Comparison of ENCODE assay signal across 17 cellular contexts in the genomic region with DNA sequence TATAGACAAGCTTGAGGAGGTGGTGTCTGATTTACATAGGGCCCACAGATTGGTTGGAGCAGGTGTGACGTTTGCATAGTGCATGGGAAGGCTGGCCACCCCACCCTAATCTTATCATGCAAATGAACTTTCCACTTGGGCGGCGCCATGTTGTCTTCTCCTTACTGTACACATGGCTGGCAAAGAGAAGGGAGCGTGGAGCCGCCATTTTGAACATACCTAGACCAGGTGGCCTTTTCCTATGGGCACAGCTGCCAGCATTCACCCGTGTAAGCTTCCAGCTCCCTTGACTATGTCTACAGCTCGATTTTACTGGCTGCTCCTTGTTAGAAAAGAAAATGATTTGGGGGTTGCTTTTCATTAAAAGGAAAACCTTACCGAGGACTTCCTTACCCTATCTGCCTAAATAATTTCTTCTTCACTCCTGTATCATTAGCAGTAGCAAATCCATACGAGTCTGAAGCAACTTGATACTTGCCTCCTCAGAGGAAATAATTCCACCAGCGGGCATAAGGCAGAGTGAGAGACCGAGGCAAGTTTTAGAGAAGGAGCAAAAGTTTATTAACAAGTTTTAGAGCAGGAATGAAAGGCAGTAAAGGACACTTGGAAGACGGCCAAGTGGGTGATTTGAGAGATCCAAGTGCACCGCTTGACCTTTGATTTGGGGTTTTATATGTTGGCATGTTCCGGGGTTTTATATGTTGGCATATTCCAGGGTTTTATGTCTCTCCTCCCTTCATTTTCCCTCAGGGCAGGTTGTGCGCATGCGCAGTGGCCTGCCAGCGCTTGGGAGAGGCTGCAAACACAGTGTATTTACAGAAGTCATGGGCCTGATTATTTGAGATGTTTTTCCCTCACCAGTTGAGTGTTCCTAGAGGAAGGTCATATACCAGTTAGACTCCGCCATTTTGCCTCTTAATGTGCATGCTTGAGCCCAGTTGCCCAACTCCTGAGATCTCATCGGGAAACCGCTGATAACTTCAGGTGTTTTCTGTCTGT.
DNase-seq lines count a peak whose midpoint lies in the region; ATAC-seq, FAIRE-seq and TF ChIP-seq lines count a peak whose summit lies in the region.
"Had no signal": no experiment of that assay in that cellular context is flagged by ENCODE, and none has a peak within 500 bp of the region (broad histone marks: within the 10 kb centered on the region; RNA-seq: fewer than 3 reads in every experiment).

No MANE protein-coding gene starts in this region.

- CTCF ChIA-PET in K562 (lab: Yijun Ruan, JAX; ENCODE audit: low intra/inter-chr PET ratio), result no interaction called here

- H3K36me3 ChIP-seq in K562 (ENCODE audit: control insufficient read depth, insufficient read depth, low read length), result peaks cover 6% of the 10 kb centered on the region; the same call in 1 of the 3 replicates
- no peaks in the 10 kb centered on the region for H3K36me3 ChIP-seq in gastrocnemius medialis

- peak overlapping the region; percentile 56 for H2AFZ ChIP-seq in K562 (ENCODE audit: low read depth, low read length)

- 38% methylated on average over 19 of the region's 20 CpGs for WGBS in K562 (ENCODE audit: insufficient coverage, low coverage, missing lambda C conversion rate)

- no peaks in the 10 kb centered on the region; a peak in 1 of 5 replicates for H3K27me3 ChIP-seq in K562 (ENCODE audit: control insufficient read depth in 2 of 2, insufficient read depth in 2 of 2, low read length in 2 of 2)
- no peaks in the 10 kb centered on the region for H3K27me3 ChIP-seq in gastrocnemius medialis
- H3K27me3 ChIP-seq: foreskin keratinocyte had no signal

- intact Hi-C loops in K562 (cut with micrococcal nuclease), result loop anchor here (10.0 kb wide), 1 partner anchor 68 kb away; a partner anchor contains a TSS
- intact Hi-C loops in gastrocnemius medialis (cut with DNase I; ENCODE audit: low total_unique reads), result no loop called here

- H3K9me1 ChIP-seq in K562 (ENCODE audit: control insufficient read depth, insufficient read depth, low read length), result no peaks in the 10 kb centered on the region

- no peak for TF ChIP-seq CTCF in K562 (IDR thresholded peaks at IDR 0.05 in 2 of 3, conservative IDR thresholded peaks at IDR 0.05 in 1 of 3; ENCODE audit: insufficient read depth in 2 of 3, low read depth in 1 of 3, low read length in 3 of 3)
- TF ChIP-seq CTCF in gastrocnemius medialis (IDR thresholded peaks at IDR 0.05 in 4 of 5, conservative IDR thresholded peaks at IDR 0.05 in 1 of 5), result no peak

- POLR2A ChIA-PET in K562 (lab: Yijun Ruan, JAX), result interaction anchor here (0.6 to 2.5 kb wide), 15 partner anchors 10 to 129 kb away, joined by 3 to 35 read pairs (median 6); a partner anchor contains a TSS

- peak; percentile 70 for DNase-seq in ELF-1 (ENCODE audit: low read depth, low spot score)
- peak; percentile 60 for DNase-seq in NCI-H2171 treated with DMSO at 0.1 percent for 48 hours (lab: John Stamatoyannopoulos, UW)
- peak; percentile 59 to 99 (median 68) for DNase-seq in K562 (ENCODE audit: extremely low read depth in 1 of 4, low spot score in 3 of 4)
- no peak for DNase-seq in gastrocnemius medialis
- no peak for DNase-seq in NCI-H226
- no peak for DNase-seq in foreskin melanocyte
- no peak for DNase-seq in RPMI8226
- DNase-seq: activated CD4-positive, alpha-beta memory T cell treated with anti-CD3 and anti-CD28 coated beads for 36 hours; activated gamma-delta T cell treated with Interleukin-2 at 50 U/mL for 16 hours; CD4-positive, alpha-beta T cell; effector CD4-positive, alpha-beta T cell; foreskin keratinocyte; naive B cell; right cardiac atrium; stimulated activated CD4-positive, alpha-beta T cell treated with anti-CD3 and anti-CD28 coated beads, Interleukin-4, amount 100 ng/mL, for 4 hours had no signal

- in situ Hi-C loops in K562 (cut with MboI), result no loop called here
- in situ Hi-C loops in gastrocnemius medialis (cut with MboI; ENCODE audit: low sequenced_read_pairs in 4 of 4), result no loop called here

- TSS peak; percentile 86 for BruUV-seq in K562 (replicated peaks; lab: Mats Ljungman, UMichigan)

- TF ChIP-seq RAD21 in K562 (CRISPR knock-in tag; conservative IDR thresholded peaks at IDR 0.05 in 1 of 2, IDR thresholded peaks at IDR 0.05 in 1 of 2), result no peak

- TF ChIP-seq POLR2A in K562 (conservative IDR thresholded peaks at IDR 0.05) (no peak), gastrocnemius medialis (IDR thresholded peaks at IDR 0.05) (no peak)

- H3K4me3 ChIP-seq in K562, result peak overlapping the region; percentile 5; the same call in 1 of the 2 replicates
- H3K4me3 ChIP-seq in gastrocnemius medialis, result no peak overlapping the region

- H3K79me2 ChIP-seq in K562 (ENCODE audit: control insufficient read depth, insufficient read depth, low read length), result peaks cover 19% of the 10 kb centered on the region; the same call in 2 of the 3 replicates

- peak overlapping the region; percentile 75 for H3K4me2 ChIP-seq in K562 (ENCODE audit: insufficient read depth, low read length)

- H3K9ac ChIP-seq in K562 (ENCODE audit: insufficient read depth in 1 of 2, low read depth in 2 of 2, low read length in 2 of 2), result peak overlapping the region in 1 of 2 experiments; percentile 81; a peak in 2 of 4 replicates

- H3K9me3 ChIP-seq in K562 (replicated peaks; ENCODE audit: control insufficient read depth, insufficient read depth, low read depth, low read length) (peaks cover 5% of the 10 kb centered on the region), gastrocnemius medialis (no peaks in the 10 kb centered on the region)

- peak; percentile 35 for TF ChIP-seq EP300 in K562 (IDR thresholded peaks at IDR 0.05; ENCODE audit: low read length)

- H3K4me1 ChIP-seq in K562 (replicated peaks in 1 of 2; ENCODE audit: control insufficient read depth in 2 of 2, insufficient read depth in 2 of 2, low read length in 2 of 2) (peaks cover 20 to 39% of the 10 kb centered on the region in 2 experiments), gastrocnemius medialis (peaks cover 17 to 31% of the 10 kb centered on the region in 2 donors)
- H3K4me1 ChIP-seq: foreskin keratinocyte had no signal

- H4K20me1 ChIP-seq in K562 (replicated peaks; ENCODE audit: control insufficient read depth, insufficient read depth, low read length), result no peaks in the 10 kb centered on the region

- peak; percentile 84 for ATAC-seq in K562
- ATAC-seq in gastrocnemius medialis, result no peak
- ATAC-seq: foreskin keratinocyte, HCT116 had no signal

- H3K27ac ChIP-seq in K562 (ENCODE audit: extremely low read depth, low read depth, low read length) (peak overlapping the region; percentile 91), gastrocnemius medialis (peak overlapping the region; percentile 70 to 81 (median 75))
- H3K27ac ChIP-seq: foreskin keratinocyte had no signal

- FAIRE-seq in K562 (lab: Jason Lieb, UNC), result peak; percentile 96
- FAIRE-seq: islet of Langerhans had no signal

TF ChIP-seq in K562, 482 proteins besides CTCF, POLR2A, EP300 and RAD21 (continues in another document):
- TF ChIP-seq, protein P1, sequence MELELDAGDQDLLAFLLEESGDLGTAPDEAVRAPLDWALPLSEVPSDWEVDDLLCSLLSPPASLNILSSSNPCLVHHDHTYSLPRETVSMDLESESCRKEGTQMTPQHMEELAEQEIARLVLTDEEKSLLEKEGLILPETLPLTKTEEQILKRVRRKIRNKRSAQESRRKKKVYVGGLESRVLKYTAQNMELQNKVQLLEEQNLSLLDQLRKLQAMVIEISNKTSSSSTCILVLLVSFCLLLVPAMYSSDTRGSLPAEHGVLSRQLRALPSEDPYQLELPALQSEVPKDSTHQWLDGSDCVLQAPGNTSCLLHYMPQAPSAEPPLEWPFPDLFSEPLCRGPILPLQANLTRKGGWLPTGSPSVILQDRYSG (tag; conservative IDR thresholded peaks at IDR 0.05; ENCODE audit: low read depth), result peak; percentile 74
- TF ChIP-seq, protein P2, sequence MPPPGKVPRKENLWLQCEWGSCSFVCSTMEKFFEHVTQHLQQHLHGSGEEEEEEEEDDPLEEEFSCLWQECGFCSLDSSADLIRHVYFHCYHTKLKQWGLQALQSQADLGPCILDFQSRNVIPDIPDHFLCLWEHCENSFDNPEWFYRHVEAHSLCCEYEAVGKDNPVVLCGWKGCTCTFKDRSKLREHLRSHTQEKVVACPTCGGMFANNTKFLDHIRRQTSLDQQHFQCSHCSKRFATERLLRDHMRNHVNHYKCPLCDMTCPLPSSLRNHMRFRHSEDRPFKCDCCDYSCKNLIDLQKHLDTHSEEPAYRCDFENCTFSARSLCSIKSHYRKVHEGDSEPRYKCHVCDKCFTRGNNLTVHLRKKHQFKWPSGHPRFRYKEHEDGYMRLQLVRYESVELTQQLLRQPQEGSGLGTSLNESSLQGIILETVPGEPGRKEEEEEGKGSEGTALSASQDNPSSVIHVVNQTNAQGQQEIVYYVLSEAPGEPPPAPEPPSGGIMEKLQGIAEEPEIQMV (tag; conservative IDR thresholded peaks at IDR 0.05; ENCODE audit: low read depth), result peak; percentile 61; the same call in 1 of the 2 replicates
- no peak for TF ChIP-seq GABPB2 (CRISPR knock-in tag; conservative IDR thresholded peaks at IDR 0.05)
- TF ChIP-seq ZNF174 (CRISPR knock-in tag; IDR thresholded peaks at IDR 0.05), result no peak
- TF ChIP-seq HDGF (IDR thresholded peaks at IDR 0.05), result no peak
- TF ChIP-seq, protein P3, sequence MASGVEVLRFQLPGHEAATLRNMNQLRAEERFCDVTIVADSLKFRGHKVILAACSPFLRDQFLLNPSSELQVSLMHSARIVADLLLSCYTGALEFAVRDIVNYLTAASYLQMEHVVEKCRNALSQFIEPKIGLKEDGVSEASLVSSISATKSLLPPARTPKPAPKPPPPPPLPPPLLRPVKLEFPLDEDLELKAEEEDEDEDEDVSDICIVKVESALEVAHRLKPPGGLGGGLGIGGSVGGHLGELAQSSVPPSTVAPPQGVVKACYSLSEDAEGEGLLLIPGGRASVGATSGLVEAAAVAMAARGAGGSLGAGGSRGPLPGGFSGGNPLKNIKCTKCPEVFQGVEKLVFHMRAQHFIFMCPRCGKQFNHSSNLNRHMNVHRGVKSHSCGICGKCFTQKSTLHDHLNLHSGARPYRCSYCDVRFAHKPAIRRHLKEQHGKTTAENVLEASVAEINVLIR (CRISPR knock-in tag; IDR thresholded peaks at IDR 0.05), result peak; percentile 31; the same call in 1 of the 2 replicates
- TF ChIP-seq XRCC3 (IDR thresholded peaks at IDR 0.05), result no peak
- no peak for TF ChIP-seq WHSC1 (IDR thresholded peaks at IDR 0.05; ENCODE audit: low read length)

Comparison
In these comparisons a context has a peak if more than half of its experiments do, and no peak if none do; other contexts are left out.
1. DNase-seq: peak in ELF-1 (single experiment), NCI-H2171 treated with DMSO at 0.1 percent for 48 hours (single experiment) and K562 (4 of 4); none in gastrocnemius medialis (0 of 2), NCI-H226 (single experiment), foreskin melanocyte (single experiment) and RPMI8226 (single experiment).